Comparison of ENCODE assay signal across 20 cellular contexts in genomic region chr20:57031867-57032355, GRCh38.
"Had no signal": no experiment of that assay in that cellular context is flagged by ENCODE, and none has a peak within 500 bp of the region (broad histone marks: within the 10 kb centered on the region; RNA-seq: fewer than 3 reads in every experiment).

No MANE protein-coding gene starts in this region.

- H3K4me1 Mint-ChIP-seq: activated B cell treated with CpG ODN at 0.5 μM for 24 hours; activated CD4-positive, alpha-beta T cell treated with anti-CD3 and anti-CD28 coated beads, Interleukin-2, amount 10 ng/mL, durations not matched to agents 24 days and 14 days; activated naive CD4-positive, alpha-beta T cell treated with anti-CD3 and anti-CD28 coated beads, Interleukin-2, amount 10 ng/mL, durations not matched to agents 7 days and 5 days; central memory CD8-positive, alpha-beta T cell; immature natural killer cell; naive thymus-derived CD8-positive, alpha-beta T cell; stimulated activated memory B cell treated with anti-CD40 and anti-IgM and Interleukin-4, amounts not matched to agents 10 μg/mL and 1 μg/mL and 100 μg/mL, for 72 hours had no signal

- DNase-seq: activated B cell treated with CpG ODN at 0.5 μM for 24 hours; activated CD4-positive, alpha-beta T cell treated with anti-CD3 and anti-CD28 coated beads, Interleukin-2, amount 10 ng/mL, durations not matched to agents 24 days and 14 days; activated naive CD4-positive, alpha-beta T cell treated with anti-CD3 and anti-CD28 coated beads, Interleukin-2, amount 10 ng/mL, durations not matched to agents 7 days and 5 days; body of pancreas; dermis blood vessel endothelial cell; endodermal cell; erythroblast; immature natural killer cell; left cardiac atrium; lower lobe of right lung; naive thymus-derived CD8-positive, alpha-beta T cell; occipital lobe; psoas muscle; spleen; stimulated activated CD4-positive, alpha-beta T cell treated with anti-CD3 and anti-CD28 coated beads, Interleukin-1b, Interleukin-23, amount 100 ng/mL, for 48 hours; T-helper 1 cell; transverse colon had no signal

- ATAC-seq: body of pancreas; left cardiac atrium; lower lobe of right lung; naive thymus-derived CD8-positive, alpha-beta T cell; psoas muscle; sciatic nerve; stimulated activated memory B cell treated with anti-CD40 and anti-IgM and Interleukin-4, amounts not matched to agents 10 μg/mL and 1 μg/mL and 100 μg/mL, for 72 hours had no signal

- H3K36me3 Mint-ChIP-seq: activated naive CD4-positive, alpha-beta T cell treated with anti-CD3 and anti-CD28 coated beads, Interleukin-2, amount 10 ng/mL, durations not matched to agents 7 days and 5 days; immature natural killer cell; stimulated activated memory B cell treated with anti-CD40 and anti-IgM and Interleukin-4, amounts not matched to agents 10 μg/mL and 1 μg/mL and 100 μg/mL, for 72 hours had no signal

- H3K4me3 Mint-ChIP-seq: activated B cell treated with CpG ODN at 0.5 μM for 24 hours; activated CD4-positive, alpha-beta T cell treated with anti-CD3 and anti-CD28 coated beads, Interleukin-2, amount 10 ng/mL, durations not matched to agents 24 days and 14 days; activated naive CD4-positive, alpha-beta T cell treated with anti-CD3 and anti-CD28 coated beads, Interleukin-2, amount 10 ng/mL, durations not matched to agents 7 days and 5 days; central memory CD8-positive, alpha-beta T cell; endodermal cell; immature natural killer cell; stimulated activated memory B cell treated with anti-CD40 and anti-IgM and Interleukin-4, amounts not matched to agents 10 μg/mL and 1 μg/mL and 100 μg/mL, for 72 hours had no signal

- H3K9me3 Mint-ChIP-seq: activated CD4-positive, alpha-beta T cell treated with anti-CD3 and anti-CD28 coated beads, Interleukin-2, amount 10 ng/mL, durations not matched to agents 24 days and 14 days; activated naive CD4-positive, alpha-beta T cell treated with anti-CD3 and anti-CD28 coated beads, Interleukin-2, amount 10 ng/mL, durations not matched to agents 7 days and 5 days; central memory CD8-positive, alpha-beta T cell had no signal

- H3K27ac Mint-ChIP-seq: activated B cell treated with CpG ODN at 0.5 μM for 24 hours; activated CD4-positive, alpha-beta T cell treated with anti-CD3 and anti-CD28 coated beads, Interleukin-2, amount 10 ng/mL, durations not matched to agents 24 days and 14 days; activated naive CD4-positive, alpha-beta T cell treated with anti-CD3 and anti-CD28 coated beads, Interleukin-2, amount 10 ng/mL, durations not matched to agents 7 days and 5 days; endodermal cell; immature natural killer cell; naive thymus-derived CD8-positive, alpha-beta T cell; stimulated activated memory B cell treated with anti-CD40 and anti-IgM and Interleukin-4, amounts not matched to agents 10 μg/mL and 1 μg/mL and 100 μg/mL, for 72 hours had no signal
